Comparison of ENCODE assay signal across 18 cellular contexts in the genomic region with DNA sequence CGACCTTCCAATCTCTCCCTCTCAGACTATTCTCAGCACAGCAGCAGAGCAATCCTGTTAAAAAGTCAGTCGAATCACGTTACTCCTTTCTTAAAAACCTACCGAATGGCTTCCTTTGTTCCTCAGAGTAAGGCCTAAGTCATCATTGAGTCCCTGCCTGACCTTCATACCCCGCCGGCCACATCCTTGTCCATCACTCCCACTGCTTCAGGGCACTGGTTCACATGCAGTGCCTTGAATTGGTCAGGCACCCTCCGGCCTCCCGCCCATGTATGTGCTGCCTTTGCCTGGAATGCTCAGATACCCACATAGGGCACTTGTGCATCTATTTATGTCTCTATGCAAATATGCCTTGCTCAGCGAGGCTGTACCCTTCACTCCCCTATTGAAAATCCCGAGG.
DNase-seq lines count a peak whose midpoint lies in the region; ATAC-seq and TF ChIP-seq lines count a peak whose summit lies in the region.
"Had no signal": no experiment of that assay in that cellular context is flagged by ENCODE, and none has a peak within 500 bp of the region (broad histone marks: within the 10 kb centered on the region; RNA-seq: fewer than 3 reads in every experiment).

No MANE protein-coding gene starts in this region.

- no peaks in the 10 kb centered on the region for H3K4me1 ChIP-seq in osteoblast (ENCODE audit: insufficient read depth, low read length)
- H3K4me1 ChIP-seq: HAP-1 had no signal

- peaks cover 45% of the 10 kb centered on the region for H3K4me1 Mint-ChIP-seq in WTC11
- H3K4me1 Mint-ChIP-seq in nephron progenitor cell: peaks cover 5% of the 10 kb centered on the region
- H3K4me1 Mint-ChIP-seq: CD4-positive, alpha-beta memory T cell had no signal

- H3K79me2 ChIP-seq in osteoblast (ENCODE audit: insufficient read depth, low read length): no peaks in the 10 kb centered on the region

- H3K36me3 Mint-ChIP-seq in WTC11 (no peaks in the 10 kb centered on the region), nephron progenitor cell (ENCODE audit: low read depth) (no peaks in the 10 kb centered on the region)
- H3K36me3 Mint-ChIP-seq: CD4-positive, alpha-beta memory T cell had no signal

- no peak overlapping the region for H2AFZ ChIP-seq in osteoblast (ENCODE audit: low read length)

- H3K9me3 ChIP-seq in osteoblast (ENCODE audit: low read depth, low read length): peaks cover 5% of the 10 kb centered on the region
- H3K9me3 ChIP-seq: HAP-1 had no signal

- no peaks in the 10 kb centered on the region for H4K20me1 ChIP-seq in osteoblast (ENCODE audit: insufficient read depth, low read length)

- H3K27me3 ChIP-seq in osteoblast (ENCODE audit: insufficient read depth, low read length): no peaks in the 10 kb centered on the region

- H3K4me3 Mint-ChIP-seq in WTC11 (no peak overlapping the region), nephron progenitor cell (no peak overlapping the region)
- H3K4me3 Mint-ChIP-seq: CD4-positive, alpha-beta memory T cell; HFFc6 had no signal

- H3K9me3 Mint-ChIP-seq in WTC11: no peaks in the 10 kb centered on the region
- H3K9me3 Mint-ChIP-seq in nephron progenitor cell: no peaks in the 10 kb centered on the region

- no peak for TF ChIP-seq CTCF in WTC11 (IDR thresholded peaks at IDR 0.05)
- no peak for TF ChIP-seq CTCF in nephron progenitor cell (IDR thresholded peaks at IDR 0.05)
- TF ChIP-seq CTCF in osteoblast (IDR thresholded peaks at IDR 0.05; ENCODE audit: extremely low read depth, low read depth, low read length): no peak
- no peak for TF ChIP-seq CTCF in GM10266 (IDR thresholded peaks at IDR 0.05; ENCODE audit: control insufficient read depth, insufficient read depth, low read depth, missing control alignments)

- H3K27ac Mint-ChIP-seq in WTC11 (peak overlapping the region; percentile 17; the same call in 1 of the 2 replicates), nephron progenitor cell (peak overlapping the region; percentile 6)
- H3K27ac Mint-ChIP-seq: CD4-positive, alpha-beta memory T cell; HFFc6 had no signal

- H3K4me2 ChIP-seq in osteoblast (ENCODE audit: insufficient read depth, low read length): no peak overlapping the region

- no peak; the same call in 1 of the 2 replicates for ATAC-seq in WTC11
- no peak for ATAC-seq in HG03439 (IDR thresholded peaks at IDR 0.05; ENCODE audit: unreplicated experiment)

- no peak overlapping the region for H3K4me3 ChIP-seq in osteoblast (ENCODE audit: insufficient read depth, low read length)
- H3K4me3 ChIP-seq: HAP-1 had no signal

- POLR2A ChIA-PET in WTC11 (lab: Charles Lee): no interaction called here

- no peak overlapping the region for H3K27ac ChIP-seq in osteoblast (ENCODE audit: low read depth, low read length)

- H3K27me3 Mint-ChIP-seq in WTC11 (ENCODE audit: low read depth) (peaks cover 3% of the 10 kb centered on the region; the same call in 1 of the 2 replicates), nephron progenitor cell (ENCODE audit: low read depth, poor library complexity) (no peaks in the 10 kb centered on the region)
- H3K27me3 Mint-ChIP-seq: CD4-positive, alpha-beta memory T cell had no signal

- DNase-seq in NCI-H526 (lab: John Stamatoyannopoulos, UW): peak; percentile 44 to 76
- DNase-seq in WTC11 (ENCODE audit: low spot score): no peak
- DNase-seq in nephron progenitor cell: no peak
- DNase-seq in osteoblast (ENCODE audit: insufficient read length, low spot score, missing footprints): peak; percentile 4
- DNase-seq in NCI-H69 (lab: John Stamatoyannopoulos, UW): no peak
- DNase-seq in NCI-H1092 (lab: John Stamatoyannopoulos, UW): no peak
- DNase-seq in GM10266 (ENCODE audit: extremely low spot score): no peak
- DNase-seq: C1 segment of cervical spinal cord; Calu3; CD4-positive, alpha-beta memory T cell; COR-L47; DMS53; DMS79 treated with DMSO at 0.1 percent for 48 hours; GF-D8; GOT3; HFFc6 had no signal

- CTCF ChIA-PET in WTC11 (lab: Charles Lee): no interaction called here

- H3K36me3 ChIP-seq in osteoblast (ENCODE audit: insufficient read depth, low read length): no peaks in the 10 kb centered on the region
- H3K36me3 ChIP-seq: HAP-1 had no signal

TF ChIP-seq in WTC11, 78 proteins besides CTCF, POLR2A, EP300 and RAD21:
- TF ChIP-seq SOX15 (CRISPR knock-in tag; IDR thresholded peaks at IDR 0.05): no peak
- TF ChIP-seq, protein P1, sequence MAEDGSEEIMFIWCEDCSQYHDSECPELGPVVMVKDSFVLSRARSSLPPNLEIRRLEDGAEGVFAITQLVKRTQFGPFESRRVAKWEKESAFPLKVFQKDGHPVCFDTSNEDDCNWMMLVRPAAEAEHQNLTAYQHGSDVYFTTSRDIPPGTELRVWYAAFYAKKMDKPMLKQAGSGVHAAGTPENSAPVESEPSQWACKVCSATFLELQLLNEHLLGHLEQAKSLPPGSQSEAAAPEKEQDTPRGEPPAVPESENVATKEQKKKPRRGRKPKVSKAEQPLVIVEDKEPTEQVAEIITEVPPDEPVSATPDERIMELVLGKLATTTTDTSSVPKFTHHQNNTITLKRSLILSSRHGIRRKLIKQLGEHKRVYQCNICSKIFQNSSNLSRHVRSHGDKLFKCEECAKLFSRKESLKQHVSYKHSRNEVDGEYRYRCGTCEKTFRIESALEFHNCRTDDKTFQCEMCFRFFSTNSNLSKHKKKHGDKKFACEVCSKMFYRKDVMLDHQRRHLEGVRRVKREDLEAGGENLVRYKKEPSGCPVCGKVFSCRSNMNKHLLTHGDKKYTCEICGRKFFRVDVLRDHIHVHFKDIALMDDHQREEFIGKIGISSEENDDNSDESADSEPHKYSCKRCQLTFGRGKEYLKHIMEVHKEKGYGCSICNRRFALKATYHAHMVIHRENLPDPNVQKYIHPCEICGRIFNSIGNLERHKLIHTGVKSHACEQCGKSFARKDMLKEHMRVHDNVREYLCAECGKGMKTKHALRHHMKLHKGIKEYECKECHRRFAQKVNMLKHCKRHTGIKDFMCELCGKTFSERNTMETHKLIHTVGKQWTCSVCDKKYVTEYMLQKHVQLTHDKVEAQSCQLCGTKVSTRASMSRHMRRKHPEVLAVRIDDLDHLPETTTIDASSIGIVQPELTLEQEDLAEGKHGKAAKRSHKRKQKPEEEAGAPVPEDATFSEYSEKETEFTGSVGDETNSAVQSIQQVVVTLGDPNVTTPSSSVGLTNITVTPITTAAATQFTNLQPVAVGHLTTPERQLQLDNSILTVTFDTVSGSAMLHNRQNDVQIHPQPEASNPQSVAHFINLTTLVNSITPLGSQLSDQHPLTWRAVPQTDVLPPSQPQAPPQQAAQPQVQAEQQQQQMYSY (CRISPR knock-in tag; IDR thresholded peaks at IDR 0.05): no peak
- no peak for TF ChIP-seq ZNF121 (CRISPR knock-in tag; IDR thresholded peaks at IDR 0.05)
- no peak for TF ChIP-seq SP1 (CRISPR knock-in tag; conservative IDR thresholded peaks at IDR 0.05)
- TF ChIP-seq GRHL2 (CRISPR knock-in tag; IDR thresholded peaks at IDR 0.05; ENCODE audit: insufficient replicate concordance, severe bottlenecking): no peak
- TF ChIP-seq IRF2 (CRISPR knock-in tag; IDR thresholded peaks at IDR 0.05; ENCODE audit: borderline replicate concordance, low read depth): no peak
- no peak for TF ChIP-seq IRF1 (CRISPR knock-in tag; IDR thresholded peaks at IDR 0.05)
- TF ChIP-seq TEAD1 (CRISPR knock-in tag; IDR thresholded peaks at IDR 0.05): no peak
- no peak for TF ChIP-seq E2F5 (CRISPR knock-in tag; IDR thresholded peaks at IDR 0.05)
- TF ChIP-seq HMGA2 (CRISPR knock-in tag; IDR thresholded peaks at IDR 0.05): no peak
- TF ChIP-seq JUN (CRISPR knock-in tag; IDR thresholded peaks at IDR 0.05): no peak
- no peak for TF ChIP-seq TCF7 (CRISPR knock-in tag; IDR thresholded peaks at IDR 0.05; ENCODE audit: low read depth)
- TF ChIP-seq RELA (CRISPR knock-in tag; IDR thresholded peaks at IDR 0.05; ENCODE audit: borderline replicate concordance): no peak
- TF ChIP-seq ZNF263 (CRISPR knock-in tag; IDR thresholded peaks at IDR 0.05; ENCODE audit: low read depth): no peak
- TF ChIP-seq ZNF219 (CRISPR knock-in tag; IDR thresholded peaks at IDR 0.05; ENCODE audit: borderline replicate concordance): no peak
- TF ChIP-seq, protein P2, sequence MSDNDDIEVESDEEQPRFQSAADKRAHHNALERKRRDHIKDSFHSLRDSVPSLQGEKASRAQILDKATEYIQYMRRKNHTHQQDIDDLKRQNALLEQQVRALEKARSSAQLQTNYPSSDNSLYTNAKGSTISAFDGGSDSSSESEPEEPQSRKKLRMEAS (CRISPR knock-in tag; IDR thresholded peaks at IDR 0.05): no peak
- TF ChIP-seq NFYB (CRISPR knock-in tag; conservative IDR thresholded peaks at IDR 0.05; ENCODE audit: low read depth): no peak
- no peak for TF ChIP-seq GABPB1 (CRISPR knock-in tag; IDR thresholded peaks at IDR 0.05)
- no peak for TF ChIP-seq FOXK1 (CRISPR knock-in tag; IDR thresholded peaks at IDR 0.05)
- TF ChIP-seq RORB (CRISPR knock-in tag; IDR thresholded peaks at IDR 0.05): no peak

Comparison
In these comparisons a context has a peak if more than half of its experiments do, and no peak if none do; other contexts are left out.
1. DNase-seq: peak in NCI-H526 (2 of 2) and osteoblast (single experiment); none in WTC11 (single experiment), nephron progenitor cell (single experiment), NCI-H69 (single experiment), NCI-H1092 (single experiment) and GM10266 (single experiment).